In the genomic region with DNA sequence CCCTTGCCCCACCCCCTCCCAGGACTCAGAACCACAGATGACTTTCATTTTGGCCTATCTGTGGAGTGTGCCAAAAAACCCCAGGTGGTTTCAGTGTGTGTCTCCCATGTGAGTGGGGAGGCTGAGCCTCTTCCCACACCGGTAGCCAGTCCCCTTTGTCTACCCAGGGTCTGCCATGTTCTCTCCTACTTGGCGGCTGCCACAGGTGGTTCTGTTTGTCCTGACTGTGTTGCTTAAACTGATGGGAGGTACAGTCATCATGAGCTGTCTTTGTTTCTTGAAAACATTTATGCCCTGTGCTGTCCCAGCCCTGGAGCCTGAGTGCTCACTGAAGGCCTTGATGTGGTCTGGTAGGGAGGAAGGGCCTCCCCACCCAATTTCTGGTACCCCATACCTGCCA, we compare ENCODE assay signal across 10 cellular contexts. TPM values are rescaled to one million over a fixed set of nuclear protein-coding genes. Genes with fewer than 3 reads are reported as not detected.
A peak's percentile ranks its signal among the peaks of the same experiment; 100 is the strongest.
DNase-seq lines count a peak whose midpoint lies in the region; ATAC-seq and TF ChIP-seq lines count a peak whose summit lies in the region.
"Had no signal": no experiment of that assay in that cellular context is flagged by ENCODE, and none has a peak within 500 bp of the region (broad histone marks: within the 10 kb centered on the region; RNA-seq: fewer than 3 reads in every experiment).

No MANE protein-coding gene starts in this region.

- TF ChIP-seq CTCF in fibroblast of villous mesenchyme (IDR thresholded peaks at IDR 0.05; ENCODE audit: insufficient read depth, low read depth, low read length) = no peak
- TF ChIP-seq CTCF in transverse colon (IDR thresholded peaks at IDR 0.05) = no peak
- TF ChIP-seq CTCF in ovary (IDR thresholded peaks at IDR 0.05) = no peak

- no peaks in the 10 kb centered on the region for H3K9me3 ChIP-seq in transverse colon
- H3K9me3 ChIP-seq in ovary = no peaks in the 10 kb centered on the region

- H3K4me3 ChIP-seq in fibroblast of villous mesenchyme (ENCODE audit: low read depth, low read length) (no peak overlapping the region), transverse colon (no peak overlapping the region), ovary (no peak overlapping the region)
- H3K4me3 ChIP-seq: cardiac muscle cell had no signal

- H3K4me1 ChIP-seq in transverse colon (peaks cover 22 to 54% (median 26%) of the 10 kb centered on the region in 4 donors), ovary (ENCODE audit: insufficient read depth) (peaks cover 27% of the 10 kb centered on the region)

- H3K27me3 ChIP-seq in transverse colon (no peaks in the 10 kb centered on the region), ovary (no peaks in the 10 kb centered on the region)
- H3K27me3 ChIP-seq: cardiac muscle cell had no signal

- TF ChIP-seq POLR2A in transverse colon (IDR thresholded peaks at IDR 0.05) (no peak), ovary (IDR thresholded peaks at IDR 0.05) (no peak)

- in situ Hi-C loops in transverse colon (cut with MboI; ENCODE audit: low pct_ligation_motif_present in 1 of 4, low pct_unique_long_range_greater_than_20kb in 1 of 4, low sequenced_read_pairs in 3 of 4) = no loop called here

- intact Hi-C loops in transverse colon (cut with DNase I; ENCODE audit: low total_unique reads) (no loop called here), ovary (cut with DNase I) (no loop called here)

- no peak for ATAC-seq in HG02970 (IDR thresholded peaks at IDR 0.05; ENCODE audit: low FRiP score, unreplicated experiment)

- WGBS in transverse colon (ENCODE audit: low coverage in 1 of 2), 2 donors = 81% methylated on average over 2 of the region's 2 CpGs; no CpG with 5 or more reads in 1 of the 2 donors
- 73 to 76% (median 75%) methylated on average over 2 of the region's 2 CpGs for WGBS in ovary, 3 donors

- DNase-seq in activated effector memory CD4-positive, alpha-beta T cell treated with anti-CD3 and anti-CD28 coated beads, Interleukin-2, amount 50 U/mL, for 16 hours = peak; percentile 70
- no peak for DNase-seq in activated effector memory CD4-positive, alpha-beta T cell treated with Interleukin-2 at 50 U/mL for 16 hours
- DNase-seq in activated T-cell treated with anti-CD3 and anti-CD28 coated beads, Interleukin-2, amount 50 U/mL, for 1 hour = peak; percentile 32
- DNase-seq in fibroblast of villous mesenchyme (ENCODE audit: low read depth) (peak; percentile 22), transverse colon (peak; percentile 31), ovary (no peak), NCI-H446 treated with DMSO at 0.1 percent for 48 hours (lab: John Stamatoyannopoulos, UW) (no peak)
- DNase-seq: ACHN had no signal

- H3K36me3 ChIP-seq in transverse colon (no peaks in the 10 kb centered on the region), ovary (no peaks in the 10 kb centered on the region)
- H3K36me3 ChIP-seq: cardiac muscle cell had no signal

- TF ChIP-seq EP300 in transverse colon (IDR thresholded peaks at IDR 0.05; ENCODE audit: low read depth) = no peak
- no peak for TF ChIP-seq EP300 in ovary (IDR thresholded peaks at IDR 0.05)

- H3K27ac ChIP-seq in transverse colon = peak overlapping the region in 1 of 4 donors; percentile 19
- H3K27ac ChIP-seq in ovary = no peak overlapping the region
- H3K27ac ChIP-seq: cardiac muscle cell had no signal

RNA-seq across cellular contexts. Expression of gene SUSD2, which starts 39.7 kb away (rescaled TPM):
- total RNA-seq in fibroblast of villous mesenchyme (0.64 and 1.3 TPM in 2 replicates), transverse colon (10 to 100 TPM in 1 of 4 donors, 1 to 10 TPM in 2, under 1 TPM in 1; 0.37 to 67.7 (median 3.8) TPM), ovary (1 to 10 TPM in 5 of 7 donors, under 1 TPM in 2; 0.45 to 4.1 (median 2.6) TPM)
- polyA plus RNA-seq in ovary = 1 to 10 TPM; 1.7 to 2.9 TPM

Comparison
In these comparisons a context has a peak if more than half of its experiments do, and no peak if none do; other contexts are left out.
1. DNase-seq: peak in activated effector memory CD4-positive, alpha-beta T cell treated with anti-CD3 and anti-CD28 coated beads, Interleukin-2, amount 50 U/mL, for 16 hours (single experiment), activated T-cell treated with anti-CD3 and anti-CD28 coated beads, Interleukin-2, amount 50 U/mL, for 1 hour (single experiment), fibroblast of villous mesenchyme (single experiment) and transverse colon (single experiment); none in activated effector memory CD4-positive, alpha-beta T cell treated with Interleukin-2 at 50 U/mL for 16 hours (single experiment), ovary (0 of 5) and NCI-H446 treated with DMSO at 0.1 percent for 48 hours (single experiment).